Comparison of ENCODE assay signal across 11 cellular contexts in genomic region chr22:36336246-36337182, GRCh38. TPM values are rescaled to one million over a fixed set of nuclear protein-coding genes. Genes with fewer than 3 reads are reported as not detected.
DNase-seq lines count a peak whose midpoint lies in the region; ATAC-seq, FAIRE-seq and TF ChIP-seq lines count a peak whose summit lies in the region.
"Had no signal": no experiment of that assay in that cellular context is flagged by ENCODE, and none has a peak within 500 bp of the region (broad histone marks: within the 10 kb centered on the region; RNA-seq: fewer than 3 reads in every experiment).

No MANE protein-coding gene starts in this region.

- intact Hi-C loops in dendritic cell treated with granulocyte-macrophage colony-stimulating factor and Interleukin-4, amounts not matched to agents 40 ng/mL and 50 ng/mL, for 4 days (cut with micrococcal nuclease), result no loop called here

- no peaks in the 10 kb centered on the region for H3K27me3 Mint-ChIP-seq in IgD-negative memory B cell
- no peaks in the 10 kb centered on the region for H3K27me3 Mint-ChIP-seq in dendritic cell treated with granulocyte-macrophage colony-stimulating factor and Interleukin-4, amounts not matched to agents 40 ng/mL and 50 ng/mL, for 4 days
- no peaks in the 10 kb centered on the region for H3K27me3 Mint-ChIP-seq in nephron (ENCODE audit: low read depth)

- TF ChIP-seq RAD21 in A549 (conservative IDR thresholded peaks at IDR 0.05 in 1 of 2, IDR thresholded peaks at IDR 0.05 in 1 of 2), result no peak

- no peak for DNase-seq in A549 (ENCODE audit: low read depth in 1 of 2, low spot score in 1 of 2)
- DNase-seq: MM.1S had no signal

- TF ChIP-seq POLR2A in A549 (IDR thresholded peaks at IDR 0.05; ENCODE audit: low read length), result no peak

- FAIRE-seq in A549 (lab: Jason Lieb, UNC), result no peak
- FAIRE-seq: endometrium, TTC549 had no signal

- H3K27ac ChIP-seq in A549, result peak overlapping the region; percentile 47 to 99; a peak in 5 of 6 replicates

- peak overlapping the region in 3 of 4 donors; percentile 64 to 88 (median 83) for H3K4me3 Mint-ChIP-seq in IgD-negative memory B cell
- H3K4me3 Mint-ChIP-seq in dendritic cell treated with granulocyte-macrophage colony-stimulating factor and Interleukin-4, amounts not matched to agents 40 ng/mL and 50 ng/mL, for 4 days, result no peak overlapping the region
- peak overlapping the region in 1 of 3 experiments; percentile 9 for H3K4me3 Mint-ChIP-seq in nephron

- no peaks in the 10 kb centered on the region for H3K9me3 Mint-ChIP-seq in IgD-negative memory B cell
- no peaks in the 10 kb centered on the region for H3K9me3 Mint-ChIP-seq in dendritic cell treated with granulocyte-macrophage colony-stimulating factor and Interleukin-4, amounts not matched to agents 40 ng/mL and 50 ng/mL, for 4 days
- H3K9me3 Mint-ChIP-seq in nephron, result no peaks in the 10 kb centered on the region

- H3K27ac Mint-ChIP-seq in IgD-negative memory B cell, result peak overlapping the region; percentile 33 to 89 (median 88)
- peak overlapping the region; percentile 88 for H3K27ac Mint-ChIP-seq in dendritic cell treated with granulocyte-macrophage colony-stimulating factor and Interleukin-4, amounts not matched to agents 40 ng/mL and 50 ng/mL, for 4 days
- H3K27ac Mint-ChIP-seq in nephron, result peak overlapping the region; percentile 43 to 69 (median 54)

- no peak for TF ChIP-seq EP300 in A549 (IDR thresholded peaks at IDR 0.05)

- H3K4me1 ChIP-seq in A549, result peaks cover 92% of the 10 kb centered on the region

- WGBS in A549 (ENCODE audit: missing lambda C conversion rate), result 81% methylated on average over 21 of the region's 26 CpGs

- H3K4me3 ChIP-seq in A549, result no peak overlapping the region

- H3K4me2 ChIP-seq in A549, result peak overlapping the region; percentile 25

- peaks cover 61 to 75% (median 63%) of the 10 kb centered on the region in 3 donors for H3K4me1 Mint-ChIP-seq in IgD-negative memory B cell
- H3K4me1 Mint-ChIP-seq in dendritic cell treated with granulocyte-macrophage colony-stimulating factor and Interleukin-4, amounts not matched to agents 40 ng/mL and 50 ng/mL, for 4 days (ENCODE audit: low read depth), result peaks cover 88% of the 10 kb centered on the region
- peaks cover 42% of the 10 kb centered on the region for H3K4me1 Mint-ChIP-seq in nephron

- POLR2A ChIA-PET in A549 (lab: Yijun Ruan, JAX), result no interaction called here

- CTCF ChIA-PET in A549 (lab: Yijun Ruan, JAX), result interaction anchor here (1.5 kb wide), 1 partner anchor 35 kb away, joined by 3 read pairs; no protein-coding TSS in a partner anchor

- H3K36me3 Mint-ChIP-seq in IgD-negative memory B cell (peaks cover 3% of the 10 kb centered on the region), nephron (ENCODE audit: low read depth) (peaks cover 64% of the 10 kb centered on the region)
- peaks cover 95% of the 10 kb centered on the region for H3K36me3 Mint-ChIP-seq in dendritic cell treated with granulocyte-macrophage colony-stimulating factor and Interleukin-4, amounts not matched to agents 40 ng/mL and 50 ng/mL, for 4 days (ENCODE audit: low read depth)

- no peaks in the 10 kb centered on the region for H3K9me3 ChIP-seq in A549

- ATAC-seq in A549, result no peak
- ATAC-seq in GM18867 (IDR thresholded peaks at IDR 0.05; ENCODE audit: unreplicated experiment), result no peak
- ATAC-seq in HG02610 (IDR thresholded peaks at IDR 0.05; ENCODE audit: unreplicated experiment), result no peak
- no peak for ATAC-seq in GM19397 (IDR thresholded peaks at IDR 0.05; ENCODE audit: unreplicated experiment)
- no peak for ATAC-seq in GM19023 (IDR thresholded peaks at IDR 0.05; ENCODE audit: unreplicated experiment)

- TF ChIP-seq CTCF in A549 (IDR thresholded peaks at IDR 0.05) (no peak), nephron (IDR thresholded peaks at IDR 0.05; ENCODE audit: unreplicated experiment in 3 of 3) (no peak)

TF ChIP-seq in A549, 52 proteins besides CTCF, POLR2A, EP300 and RAD21:
- no peak for TF ChIP-seq NFE2L2 (conservative IDR thresholded peaks at IDR 0.05; ENCODE audit: low read length)
TF ChIP-seq in A549: peak in this region for 0.

RNA-seq across cellular contexts. Expression of gene MYH9, which starts 51.3 kb away (rescaled TPM):
- 92.1 and 162 TPM in 2 replicates for polyA plus RNA-seq in A549 (2011; rRNA removed)
- 112 and 118 TPM in 2 replicates for polyA plus RNA-seq in A549 (2012; cell fraction: cytosol; rRNA removed)
- polyA plus RNA-seq in A549 (2012; cell fraction: nucleus; rRNA removed), result 202 and 239 TPM in 2 replicates
- 158 to 215 TPM (median 167 TPM) in 3 replicates for polyA plus RNA-seq in A549 (2017; fragmentation: RNase III; extraction: RNeasy Plus Mini Kit Qiagen cat#74134 plus additional on column Dnase treatment)
- 460 and 534 TPM in 2 replicates for polyA minus RNA-seq in A549 (2011; rRNA and poly(A)+ RNA removed)
- polyA plus RNA-seq in IgD-negative memory B cell, result 231 TPM
